In genomic region chr10:47365561-47365960, GRCh38 we compare ENCODE assay signal across 19 cellular contexts. TPM values are rescaled to one million over a fixed set of nuclear protein-coding genes. Genes with fewer than 3 reads are reported as not detected.
"Had no signal": no experiment of that assay in that cellular context is flagged by ENCODE, and none has a peak within 500 bp of the region (broad histone marks: within the 10 kb centered on the region; RNA-seq: fewer than 3 reads in every experiment).

No MANE protein-coding gene starts in this region.

- DNase-seq: dermis blood vessel endothelial cell; esophagus squamous epithelium; foreskin fibroblast; mammary epithelial cell; mucosa of descending colon; naive thymus-derived CD8-positive, alpha-beta T cell; sigmoid colon; stimulated activated naive CD4-positive, alpha-beta T cell treated with Interleukin-2 at 50 U/mL for 16 hours had no signal

- H3K36me3 ChIP-seq: esophagus squamous epithelium, neutrophil, right atrium auricular region, sigmoid colon, tibial nerve had no signal

- H3K4me1 ChIP-seq: sigmoid colon, testis, tibial nerve had no signal

- H3K9me3 ChIP-seq: esophagus squamous epithelium, mucosa of descending colon, neutrophil, right atrium auricular region, sigmoid colon, testis, tibial nerve had no signal

- H3K4me3 Mint-ChIP-seq: central memory CD8-positive, alpha-beta T cell had no signal

- H3K9me3 Mint-ChIP-seq: central memory CD8-positive, alpha-beta T cell; naive thymus-derived CD8-positive, alpha-beta T cell had no signal

- ATAC-seq: left lobe of liver; mucosa of descending colon; naive thymus-derived CD8-positive, alpha-beta T cell had no signal

- H3K36me3 Mint-ChIP-seq: naive thymus-derived CD8-positive, alpha-beta T cell had no signal

- H3K27me3 ChIP-seq: esophagus squamous epithelium, neutrophil, right atrium auricular region, sigmoid colon, testis, tibial nerve had no signal

- H3K4me1 Mint-ChIP-seq: central memory CD8-positive, alpha-beta T cell; naive thymus-derived CD8-positive, alpha-beta T cell had no signal

- H3K27ac Mint-ChIP-seq: naive thymus-derived CD8-positive, alpha-beta T cell had no signal

- H3K4me3 ChIP-seq: esophagus squamous epithelium, mucosa of descending colon, right atrium auricular region, sigmoid colon, skin epidermis, testis, tibial nerve had no signal

- H3K27me3 Mint-ChIP-seq: naive thymus-derived CD8-positive, alpha-beta T cell had no signal

- H3K27ac ChIP-seq: esophagus squamous epithelium, neutrophil, right atrium auricular region, sigmoid colon, skin epidermis, testis, tibial nerve had no signal

RNA-seq across cellular contexts. Expression of gene RBP3, which starts 17.4 kb away (rescaled TPM):
- total RNA-seq: dermis blood vessel endothelial cell; epithelial cell of proximal tubule; esophagus squamous epithelium; left lobe of liver; lower leg skin; mammary epithelial cell; mucosa of descending colon; naive thymus-derived CD8-positive, alpha-beta T cell; osteocyte; right atrium auricular region; sigmoid colon; tibial nerve; ureter had no signal

RNA-seq across cellular contexts. Expression of gene ZNF488, which starts 18.5 kb away (rescaled TPM):
- total RNA-seq: naive thymus-derived CD8-positive, alpha-beta T cell; right atrium auricular region had no signal

RNA-seq across cellular contexts. Expression of gene GDF2, which starts 43.3 kb away (rescaled TPM):
- total RNA-seq: dermis blood vessel endothelial cell; epithelial cell of proximal tubule; esophagus squamous epithelium; lower leg skin; mammary epithelial cell; mucosa of descending colon; naive thymus-derived CD8-positive, alpha-beta T cell; osteocyte; sigmoid colon; tibial nerve; ureter had no signal
